In genomic region chr11:829116-829945, GRCh38 we compare ENCODE assay signal across 1 cellular context.
TF ChIP-seq lines count a peak whose summit lies in the region.

No MANE protein-coding gene starts in this region.

TF ChIP-seq in SK-N-SH, 30 proteins besides CTCF, POLR2A, EP300 and RAD21 (continued from another document):
- TF ChIP-seq REST (IDR thresholded peaks at IDR 0.05; ENCODE audit: low read depth, low read length), result no peak
- no peak for TF ChIP-seq FOXM1 (IDR thresholded peaks at IDR 0.05; ENCODE audit: low read depth)
- TF ChIP-seq IRF3 (IDR thresholded peaks at IDR 0.05; ENCODE audit: low read depth, low read length), result no peak
- TF ChIP-seq NFIC (IDR thresholded peaks at IDR 0.05; ENCODE audit: borderline replicate concordance), result no peak
- no peak for TF ChIP-seq RXRA (IDR thresholded peaks at IDR 0.05; ENCODE audit: borderline replicate concordance, low read depth)
- TF ChIP-seq CHD2 (IDR thresholded peaks at IDR 0.05; ENCODE audit: low read length, partially characterized antibody), result no peak
- TF ChIP-seq YY1 (IDR thresholded peaks at IDR 0.05; ENCODE audit: low read depth), result no peak
- TF ChIP-seq MEF2A (IDR thresholded peaks at IDR 0.05; ENCODE audit: borderline replicate concordance, low read depth), result no peak
